In the genomic region with DNA sequence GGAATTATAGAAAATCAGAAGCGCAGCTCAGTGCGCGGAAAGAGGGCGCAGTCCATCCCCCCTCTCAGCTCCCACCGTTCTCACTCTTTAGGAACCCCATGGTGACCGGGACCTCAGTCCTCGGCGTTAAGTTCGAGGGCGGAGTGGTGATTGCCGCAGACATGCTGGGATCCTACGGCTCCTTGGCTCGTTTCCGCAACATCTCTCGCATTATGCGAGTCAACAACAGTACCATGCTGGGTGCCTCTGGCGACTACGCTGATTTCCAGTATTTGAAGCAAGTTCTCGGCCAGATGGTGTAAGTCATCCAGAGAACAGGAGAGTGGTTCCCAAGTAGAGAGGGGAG, we compare ENCODE assay signal across 1 cellular context.
TF ChIP-seq lines count a peak whose summit lies in the region.

No MANE protein-coding gene starts in this region.

TF ChIP-seq in K562, 482 proteins besides CTCF, POLR2A, EP300 and RAD21 (continues in another document):
- peak; percentile 58 for TF ChIP-seq ZFX (CRISPR knock-in tag; IDR thresholded peaks at IDR 0.05)
- TF ChIP-seq BRF1 (IDR thresholded peaks at IDR 0.05; ENCODE audit: borderline replicate concordance, extremely low read depth, insufficient read length): no peak
- TF ChIP-seq MECOM (CRISPR knock-in tag; IDR thresholded peaks at IDR 0.05): no peak
- no peak for TF ChIP-seq PTRF (tag; IDR thresholded peaks at IDR 0.05)
- TF ChIP-seq ZNF764 (CRISPR knock-in tag; IDR thresholded peaks at IDR 0.05; ENCODE audit: low read depth): no peak
- TF ChIP-seq PATZ1 (CRISPR knock-in tag; IDR thresholded peaks at IDR 0.05; ENCODE audit: borderline replicate concordance): no peak
- TF ChIP-seq ARID4B (CRISPR knock-in tag; IDR thresholded peaks at IDR 0.05): no peak
- TF ChIP-seq KHSRP (IDR thresholded peaks at IDR 0.05): no peak
- TF ChIP-seq ZBTB7A (IDR thresholded peaks at IDR 0.05; ENCODE audit: borderline replicate concordance, control insufficient read depth, low read depth, low read length): no peak
- TF ChIP-seq HEY1 (CRISPR knock-in tag; IDR thresholded peaks at IDR 0.05; ENCODE audit: borderline replicate concordance): no peak
- no peak for TF ChIP-seq ZNF444 (CRISPR knock-in tag; IDR thresholded peaks at IDR 0.05)
- TF ChIP-seq RUNX1 (IDR thresholded peaks at IDR 0.05; ENCODE audit: low read depth): no peak
- no peak for TF ChIP-seq PML (IDR thresholded peaks at IDR 0.05; ENCODE audit: low read length)
- no peak for TF ChIP-seq ZNF699 (CRISPR knock-in tag; IDR thresholded peaks at IDR 0.05; ENCODE audit: insufficient replicate concordance)
- no peak for TF ChIP-seq ZBTB9 (CRISPR knock-in tag; IDR thresholded peaks at IDR 0.05)
- no peak for TF ChIP-seq DIDO1 (tag; IDR thresholded peaks at IDR 0.05; ENCODE audit: low read depth)
- TF ChIP-seq LEF1 (IDR thresholded peaks at IDR 0.05): no peak
- no peak for TF ChIP-seq ZNF717 (CRISPR knock-in tag; IDR thresholded peaks at IDR 0.05)
- no peak for TF ChIP-seq HMG20A (CRISPR knock-in tag; conservative IDR thresholded peaks at IDR 0.05)
- TF ChIP-seq ZNF583 (CRISPR knock-in tag; IDR thresholded peaks at IDR 0.05): no peak
- TF ChIP-seq NR2F6 (CRISPR knock-in tag; IDR thresholded peaks at IDR 0.05): no peak
- TF ChIP-seq KAT8 (IDR thresholded peaks at IDR 0.05; ENCODE audit: low read depth): no peak
- no peak for TF ChIP-seq MCM2 (IDR thresholded peaks at IDR 0.05; ENCODE audit: low read depth)
- TF ChIP-seq ASH1L (IDR thresholded peaks at IDR 0.05; ENCODE audit: borderline replicate concordance, low read depth, partially characterized antibody): no peak
- 0 out of 2 replicates have a peak, but pooled peaks have one; percentile 6 for TF ChIP-seq SMARCE1 (IDR thresholded peaks at IDR 0.05)
- no peak for TF ChIP-seq ZNF316 (IDR thresholded peaks at IDR 0.05)
- TF ChIP-seq ZFP36 (IDR thresholded peaks at IDR 0.05; ENCODE audit: low read depth, low read length, partially characterized antibody): peak; percentile 17
- TF ChIP-seq PCBP1 (IDR thresholded peaks at IDR 0.05; ENCODE audit: low read depth, low read length, poor library complexity, severe bottlenecking): no peak
- TF ChIP-seq RBM22 (IDR thresholded peaks at IDR 0.05; ENCODE audit: low read depth, low read length, poor library complexity, severe bottlenecking): peak; percentile 5
- no peak for TF ChIP-seq YBX1 (IDR thresholded peaks at IDR 0.05)
- TF ChIP-seq FIP1L1 (IDR thresholded peaks at IDR 0.05; ENCODE audit: low read depth, low read length, poor library complexity, severe bottlenecking): no peak
- TF ChIP-seq CBFB (CRISPR knock-in tag; IDR thresholded peaks at IDR 0.05): 0 out of 2 replicates have a peak, but pooled peaks have one; percentile 50
- TF ChIP-seq, protein P1, sequence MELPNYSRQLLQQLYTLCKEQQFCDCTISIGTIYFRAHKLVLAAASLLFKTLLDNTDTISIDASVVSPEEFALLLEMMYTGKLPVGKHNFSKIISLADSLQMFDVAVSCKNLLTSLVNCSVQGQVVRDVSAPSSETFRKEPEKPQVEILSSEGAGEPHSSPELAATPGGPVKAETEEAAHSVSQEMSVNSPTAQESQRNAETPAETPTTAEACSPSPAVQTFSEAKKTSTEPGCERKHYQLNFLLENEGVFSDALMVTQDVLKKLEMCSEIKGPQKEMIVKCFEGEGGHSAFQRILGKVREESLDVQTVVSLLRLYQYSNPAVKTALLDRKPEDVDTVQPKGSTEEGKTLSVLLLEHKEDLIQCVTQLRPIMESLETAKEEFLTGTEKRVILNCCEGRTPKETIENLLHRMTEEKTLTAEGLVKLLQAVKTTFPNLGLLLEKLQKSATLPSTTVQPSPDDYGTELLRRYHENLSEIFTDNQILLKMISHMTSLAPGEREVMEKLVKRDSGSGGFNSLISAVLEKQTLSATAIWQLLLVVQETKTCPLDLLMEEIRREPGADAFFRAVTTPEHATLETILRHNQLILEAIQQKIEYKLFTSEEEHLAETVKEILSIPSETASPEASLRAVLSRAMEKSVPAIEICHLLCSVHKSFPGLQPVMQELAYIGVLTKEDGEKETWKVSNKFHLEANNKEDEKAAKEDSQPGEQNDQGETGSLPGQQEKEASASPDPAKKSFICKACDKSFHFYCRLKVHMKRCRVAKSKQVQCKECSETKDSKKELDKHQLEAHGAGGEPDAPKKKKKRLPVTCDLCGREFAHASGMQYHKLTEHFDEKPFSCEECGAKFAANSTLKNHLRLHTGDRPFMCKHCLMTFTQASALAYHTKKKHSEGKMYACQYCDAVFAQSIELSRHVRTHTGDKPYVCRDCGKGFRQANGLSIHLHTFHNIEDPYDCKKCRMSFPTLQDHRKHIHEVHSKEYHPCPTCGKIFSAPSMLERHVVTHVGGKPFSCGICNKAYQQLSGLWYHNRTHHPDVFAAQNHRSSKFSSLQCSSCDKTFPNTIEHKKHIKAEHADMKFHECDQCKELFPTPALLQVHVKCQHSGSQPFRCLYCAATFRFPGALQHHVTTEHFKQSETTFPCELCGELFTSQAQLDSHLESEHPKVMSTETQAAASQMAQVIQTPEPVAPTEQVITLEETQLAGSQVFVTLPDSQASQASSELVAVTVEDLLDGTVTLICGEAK (IDR thresholded peaks at IDR 0.05): no peak
- TF ChIP-seq, protein P1 (CRISPR knock-in tag; IDR thresholded peaks at IDR 0.05): peak; percentile 13; the same call in 1 of the 2 replicates
- peak; percentile 34 for TF ChIP-seq RBBP5 (IDR thresholded peaks at IDR 0.05; ENCODE audit: borderline replicate concordance, insufficient read depth, low read length, poor library complexity, severe bottlenecking)
- TF ChIP-seq NR2C2 (CRISPR knock-in tag; IDR thresholded peaks at IDR 0.05): no peak
- TF ChIP-seq NR2C2 (tag; IDR thresholded peaks at IDR 0.05): no peak
- TF ChIP-seq HLTF (IDR thresholded peaks at IDR 0.05): no peak
- no peak for TF ChIP-seq BRD4 (IDR thresholded peaks at IDR 0.05)
- no peak for TF ChIP-seq GABPB1 (CRISPR knock-in tag; IDR thresholded peaks at IDR 0.05)
- TF ChIP-seq SIN3B (IDR thresholded peaks at IDR 0.05; ENCODE audit: low read depth): no peak
- TF ChIP-seq ZNF785 (CRISPR knock-in tag; IDR thresholded peaks at IDR 0.05): no peak
- TF ChIP-seq MTA1 (IDR thresholded peaks at IDR 0.05; ENCODE audit: borderline replicate concordance): no peak
- TF ChIP-seq MNT (conservative IDR thresholded peaks at IDR 0.05): 0 out of 4 replicates have a peak, but pooled peaks have one; percentile 3 to 36
